In genomic region chr15:31434418-31435255, GRCh38 we compare ENCODE assay signal across 8 cellular contexts.
DNase-seq lines count a peak whose midpoint lies in the region; ATAC-seq, FAIRE-seq and TF ChIP-seq lines count a peak whose summit lies in the region.

No MANE protein-coding gene starts in this region.

- H3K27ac ChIP-seq in duodenal mucosa (ENCODE audit: low read depth, low read length) = peak overlapping the region; percentile 83
- peak overlapping the region; percentile 95 for H3K27ac ChIP-seq in osteoblast (ENCODE audit: low read depth, low read length)
- peak overlapping the region; percentile 28 to 79 (median 64) for H3K27ac ChIP-seq in thyroid gland

- peak; percentile 15 for ATAC-seq in GM19468 (IDR thresholded peaks at IDR 0.05; ENCODE audit: extremely low read depth, unreplicated experiment)

- H3K79me2 ChIP-seq in osteoblast (ENCODE audit: insufficient read depth, low read length) = no peaks in the 10 kb centered on the region

- H3K27me3 ChIP-seq in duodenal mucosa (ENCODE audit: control insufficient read depth in 1 of 2, insufficient read depth in 2 of 2, low read length in 2 of 2) = no peaks in the 10 kb centered on the region
- H3K27me3 ChIP-seq in osteoblast (ENCODE audit: insufficient read depth, low read length) = no peaks in the 10 kb centered on the region
- no peaks in the 10 kb centered on the region for H3K27me3 ChIP-seq in thyroid gland

- H3K36me3 ChIP-seq in duodenal mucosa (ENCODE audit: control insufficient read depth in 1 of 2, insufficient read depth in 2 of 2, low read length in 2 of 2) (no peaks in the 10 kb centered on the region), osteoblast (ENCODE audit: insufficient read depth, low read length) (no peaks in the 10 kb centered on the region), thyroid gland (no peaks in the 10 kb centered on the region)

- H3K4me1 ChIP-seq in duodenal mucosa (ENCODE audit: control insufficient read depth in 1 of 2, insufficient read depth in 2 of 2, low read length in 2 of 2) = peaks cover 26 to 32% of the 10 kb centered on the region in 2 donors
- peaks cover 27% of the 10 kb centered on the region for H3K4me1 ChIP-seq in osteoblast (ENCODE audit: insufficient read depth, low read length)
- H3K4me1 ChIP-seq in thyroid gland = peaks cover 9 to 25% of the 10 kb centered on the region in 2 donors

- TF ChIP-seq CTCF in AG09319 (IDR thresholded peaks at IDR 0.05; ENCODE audit: low read depth, low read length) = no peak
- TF ChIP-seq CTCF in osteoblast (IDR thresholded peaks at IDR 0.05; ENCODE audit: extremely low read depth, low read depth, low read length) = no peak
- TF ChIP-seq CTCF in thyroid gland (IDR thresholded peaks at IDR 0.05) = no peak

- DNase-seq in AG09319 (ENCODE audit: extremely low read depth, low read depth) (peak; percentile 62), HTR-8/SVneo (ENCODE audit: insufficient read length, low spot score) (peak; percentile 19), osteoblast (ENCODE audit: insufficient read length, low spot score, missing footprints) (peak; percentile 99), thyroid gland (peak; percentile 42 to 47), NCI-H1092 (lab: John Stamatoyannopoulos, UW) (no peak)
- peak; percentile 77 for DNase-seq in activated CD4-positive, alpha-beta T cell treated with anti-CD3 and anti-CD28 coated beads, Interleukin-2, amount 50 U/mL, for 1 hour

- no peak for TF ChIP-seq POLR2A in thyroid gland (IDR thresholded peaks at IDR 0.05)

- no peaks in the 10 kb centered on the region for H4K20me1 ChIP-seq in osteoblast (ENCODE audit: insufficient read depth, low read length)

- H2AFZ ChIP-seq in osteoblast (ENCODE audit: low read length) = peak overlapping the region; percentile 74

- no peak for FAIRE-seq in HTR-8/SVneo (lab: Jason Lieb, UNC)

- peak overlapping the region; percentile 31 to 52 for H3K9ac ChIP-seq in duodenal mucosa (ENCODE audit: low read depth in 1 of 2, low read length in 2 of 2)

- WGBS in thyroid gland, 2 donors = 67 to 69% methylated on average over 22 to 23 of the region's 23 CpGs

- H3K9me3 ChIP-seq in duodenal mucosa (ENCODE audit: control insufficient read depth in 1 of 2, low read length in 2 of 2) (no peaks in the 10 kb centered on the region), osteoblast (ENCODE audit: low read depth, low read length) (no peaks in the 10 kb centered on the region), thyroid gland (no peaks in the 10 kb centered on the region)

- intact Hi-C loops in thyroid gland (cut with DNase I) = loop anchor here (5.0 kb wide), 6 partner anchors 37 to 232 kb away; no protein-coding TSS in a partner anchor

- H3K4me3 ChIP-seq in duodenal mucosa (ENCODE audit: low read depth in 1 of 2, low read length in 2 of 2) (peak overlapping the region; percentile 50 to 53), osteoblast (ENCODE audit: insufficient read depth, low read length) (peak overlapping the region; percentile 59), thyroid gland (replicated peaks in 1 of 3) (no peak overlapping the region)

- H3K4me2 ChIP-seq in osteoblast (ENCODE audit: insufficient read depth, low read length) = peak overlapping the region; percentile 92

Comparison
In these comparisons a context has a peak if more than half of its experiments do, and no peak if none do; other contexts are left out.
1. H3K4me3 ChIP-seq: peak in duodenal mucosa (2 of 2) and osteoblast (single experiment); none in thyroid gland (0 of 3).
2. Peak in every context shown above with its lines, with median percentiles within 50 percentile points of each other: H3K27ac ChIP-seq.